19 cellular contexts compared by ENCODE assay signal in the genomic region with DNA sequence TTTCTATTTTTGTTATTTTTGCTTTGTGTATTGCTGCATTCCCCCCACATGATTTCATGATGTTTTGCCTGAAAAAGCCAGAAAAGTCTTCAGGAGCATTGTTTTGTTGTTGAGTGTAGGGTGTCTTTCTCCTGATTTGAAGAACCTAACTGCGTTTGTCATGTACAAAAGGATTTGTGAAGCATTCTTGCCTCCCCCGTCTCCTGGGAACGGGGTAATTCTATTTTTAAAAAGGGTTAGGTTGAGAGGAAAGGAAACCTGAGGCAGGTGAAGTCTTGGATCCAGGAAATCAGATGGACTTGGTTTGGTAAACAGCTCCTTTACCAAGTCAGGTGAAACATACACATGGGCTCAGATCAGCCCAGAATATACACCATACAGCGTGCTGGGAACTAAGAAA. TPM values are rescaled to one million over a fixed set of nuclear protein-coding genes. Genes with fewer than 3 reads are reported as not detected.
"Had no signal": no experiment of that assay in that cellular context is flagged by ENCODE, and none has a peak within 500 bp of the region (broad histone marks: within the 10 kb centered on the region; RNA-seq: fewer than 3 reads in every experiment).

No MANE protein-coding gene starts in this region.

- H3K36me3 Mint-ChIP-seq: activated naive CD8-positive, alpha-beta T cell treated with anti-CD3 and anti-CD28 coated beads for 36 hours had no signal

- H3K27ac Mint-ChIP-seq: activated naive CD8-positive, alpha-beta T cell treated with anti-CD3 and anti-CD28 coated beads for 36 hours; mesothelial cell of epicardium; neural progenitor cell had no signal

- H3K4me1 Mint-ChIP-seq: activated naive CD8-positive, alpha-beta T cell treated with anti-CD3 and anti-CD28 coated beads for 36 hours; stimulated activated naive CD8-positive, alpha-beta T cell treated with anti-CD3 and anti-CD28 coated beads, Interleukin-15, amount 100 ng/mL, for 72 hours had no signal

- H3K4me3 Mint-ChIP-seq: activated naive CD8-positive, alpha-beta T cell treated with anti-CD3 and anti-CD28 coated beads for 36 hours; mesothelial cell of epicardium; neural progenitor cell; stimulated activated naive CD8-positive, alpha-beta T cell treated with anti-CD3 and anti-CD28 coated beads, Interleukin-15, amount 100 ng/mL, for 72 hours had no signal

- H3K36me3 ChIP-seq: neural progenitor cell had no signal

- H3K4me3 ChIP-seq: body of pancreas, lower lobe of right lung, neural progenitor cell, sigmoid colon, spleen, upper lobe of left lung had no signal

- H3K27ac ChIP-seq: body of pancreas, foreskin keratinocyte, lower lobe of right lung, neural progenitor cell, sigmoid colon, spleen, upper lobe of left lung had no signal

- H3K9me3 ChIP-seq: body of pancreas, lower lobe of right lung, sigmoid colon, spleen, upper lobe of left lung had no signal

- H3K4me1 ChIP-seq: body of pancreas, foreskin keratinocyte, lower lobe of right lung, neural progenitor cell, sigmoid colon, spleen, upper lobe of left lung had no signal

- H3K27me3 Mint-ChIP-seq: activated naive CD8-positive, alpha-beta T cell treated with anti-CD3 and anti-CD28 coated beads for 36 hours had no signal

- H3K27me3 ChIP-seq: body of pancreas, foreskin keratinocyte, neural progenitor cell, sigmoid colon, spleen, upper lobe of left lung had no signal

- ATAC-seq: activated CD4-positive, CD25-positive, alpha-beta regulatory T cell treated with anti-CD3 and anti-CD28 coated beads, Interleukin-2, amount 50 U/mL, for 24 hours; body of pancreas; foreskin keratinocyte; lower lobe of right lung; stimulated activated naive CD8-positive, alpha-beta T cell treated with anti-CD3 and anti-CD28 coated beads, Interleukin-15, amount 100 ng/mL, for 72 hours had no signal

- H3K9me3 Mint-ChIP-seq: activated naive CD8-positive, alpha-beta T cell treated with anti-CD3 and anti-CD28 coated beads for 36 hours; mesothelial cell of epicardium; neural progenitor cell; stimulated activated naive CD8-positive, alpha-beta T cell treated with anti-CD3 and anti-CD28 coated beads, Interleukin-15, amount 100 ng/mL, for 72 hours had no signal

- DNase-seq: activated CD4-positive, alpha-beta T cell treated with anti-CD3 and anti-CD28 coated beads, Interleukin-2, amount 50 U/mL, for 1 hour; activated CD8-positive, alpha-beta memory T cell treated with anti-CD3 and anti-CD28 coated beads for 24 hours; activated naive CD8-positive, alpha-beta T cell treated with anti-CD3 and anti-CD28 coated beads for 36 hours; amygdala; body of pancreas; cerebellar nuclear complex; effector CD8-positive, alpha-beta T cell; foreskin keratinocyte; lower lobe of right lung; sigmoid colon; stimulated activated naive CD8-positive, alpha-beta T cell treated with anti-CD3 and anti-CD28 coated beads, Interleukin-15, amount 100 ng/mL, for 72 hours; T-helper 9 cell; upper lobe of left lung had no signal

RNA-seq across cellular contexts. Expression of a gene that starts 26.0 kb away (rescaled TPM):
- total RNA-seq: activated naive CD8-positive, alpha-beta T cell treated with anti-CD3 and anti-CD28 coated beads for 36 hours; body of pancreas; mesothelial cell of epicardium; osteocyte; spleen; temporal lobe had no signal
